In genomic region chr1:84199257-84199656, GRCh38 we compare ENCODE assay signal across 35 cellular contexts.
"Had no signal": no experiment of that assay in that cellular context is flagged by ENCODE, and none has a peak within 500 bp of the region (broad histone marks: within the 10 kb centered on the region; RNA-seq: fewer than 3 reads in every experiment).

No MANE protein-coding gene starts in this region.

- DNase-seq: Karpas-422, Kasumi-1, MG63, MM.1S, MV-4-11, NCI-H1048, NCI-H1092, NCI-H1092 treated with DMSO at 0.1 percent for 48 hours, NCI-H1105, NCI-H1105 treated with DMSO at 0.1 percent for 48 hours, NCI-H1417, NCI-H1417 treated with DMSO at 0.1 percent for 48 hours, NCI-H1436, NCI-H1436 treated with DMSO at 0.1 percent for 48 hours, NCI-H146, NCI-H1694, NCI-H1694 treated with DMSO at 0.1 percent for 48 hours, NCI-H187, NCI-H187 treated with DMSO at 0.1 percent for 48 hours, NCI-H1930, NCI-H2029, NCI-H2029 treated with DMSO at 0.1 percent for 48 hours, NCI-H2081, NCI-H2081 treated with DMSO at 0.1 percent for 48 hours, NCI-H2107, NCI-H2171, NCI-H2171 treated with DMSO at 0.1 percent for 48 hours, NCI-H2227 treated with DMSO at 0.1 percent for 48 hours, NCI-H226, NCI-H345, NCI-H446, NCI-H446 treated with DMSO at 0.1 percent for 48 hours, NCI-H510A, NCI-H510A treated with DMSO at 0.1 percent for 48 hours, NCI-H524 had no signal

- H3K27me3 ChIP-seq: MG63 had no signal

- H3K9me3 ChIP-seq: MG63 had no signal

- H3K4me3 ChIP-seq: MG63 had no signal
